ENCODE assay signal across 11 cellular contexts in the genomic region with DNA sequence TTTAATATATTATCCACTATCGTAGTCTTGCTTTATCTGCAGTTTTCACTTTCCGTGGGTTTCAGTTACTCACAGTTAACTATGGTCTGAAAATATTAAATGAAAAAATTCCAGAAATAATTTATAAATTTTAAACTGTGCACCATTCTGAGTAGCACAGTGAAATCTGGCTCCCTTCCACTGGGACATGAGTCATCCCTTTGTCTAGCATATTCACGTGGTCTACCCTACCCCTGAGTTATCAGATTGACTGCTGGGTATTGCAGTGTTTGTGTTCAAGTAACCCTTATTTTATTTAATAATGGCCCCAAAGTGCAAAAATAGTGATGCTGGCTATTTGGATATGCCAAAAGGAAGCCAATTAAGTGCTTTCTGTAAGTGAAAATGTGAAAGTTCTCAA.
DNase-seq lines count a peak whose midpoint lies in the region; ATAC-seq and TF ChIP-seq lines count a peak whose summit lies in the region.
"Had no signal": no experiment of that assay in that cellular context is flagged by ENCODE, and none has a peak within 500 bp of the region (broad histone marks: within the 10 kb centered on the region; RNA-seq: fewer than 3 reads in every experiment).

No MANE protein-coding gene starts in this region.

- no peaks in the 10 kb centered on the region for H3K9me3 ChIP-seq in CD4-positive, alpha-beta T cell (ENCODE audit: control insufficient read depth, low read length)

- H3K27me3 ChIP-seq in CD4-positive, alpha-beta T cell (ENCODE audit: control insufficient read depth, insufficient read depth, low read length), result no peaks in the 10 kb centered on the region

- no peaks in the 10 kb centered on the region for H3K36me3 Mint-ChIP-seq in CD4-positive, alpha-beta T cell (ENCODE audit: low read depth)
- H3K36me3 Mint-ChIP-seq: natural killer cell treated with Interleukin-12 subunit alpha and Interleukin-12 subunit beta and Interleukin-15 and Interleukin-18, amount 100 ng/mL, for 72 hours had no signal

- H3K27me3 Mint-ChIP-seq in CD4-positive, alpha-beta T cell, result no peaks in the 10 kb centered on the region
- H3K27me3 Mint-ChIP-seq: central memory CD8-positive, alpha-beta T cell; natural killer cell treated with Interleukin-12 subunit alpha and Interleukin-12 subunit beta and Interleukin-15 and Interleukin-18, amount 100 ng/mL, for 72 hours had no signal

- H3K9me3 Mint-ChIP-seq in CD4-positive, alpha-beta T cell, result peaks cover 4% of the 10 kb centered on the region
- H3K9me3 Mint-ChIP-seq: central memory CD8-positive, alpha-beta T cell; T-helper 1 cell treated with Interleukin-12 subunit alpha and Interleukin-12 subunit beta and Interleukin-4 antibody, amounts not matched to agents 30 μg/mL and 1 μg/mL, for 36 hours had no signal

- H3K27ac Mint-ChIP-seq in CD4-positive, alpha-beta T cell, result no peak overlapping the region
- H3K27ac Mint-ChIP-seq: natural killer cell treated with Interleukin-12 subunit alpha and Interleukin-12 subunit beta and Interleukin-15 and Interleukin-18, amount 100 ng/mL, for 72 hours; T-helper 1 cell treated with Interleukin-12 subunit alpha and Interleukin-12 subunit beta and Interleukin-4 antibody, amounts not matched to agents 30 μg/mL and 1 μg/mL, for 36 hours had no signal

- intact Hi-C loops in CD4-positive, alpha-beta T cell (cut with DNase I, micrococcal nuclease), result no loop called here

- no peak overlapping the region for H3K27ac ChIP-seq in CD4-positive, alpha-beta T cell (ENCODE audit: low read depth, low read length)

- POLR2A ChIA-PET in CD4-positive, alpha-beta T cell (lab: Charles Lee), result no interaction called here

- peak; percentile 88 for ATAC-seq in SK-N-SH treated with all-trans-retinoic acid at 6 μM for 48 hours
- ATAC-seq in HG02973 (IDR thresholded peaks at IDR 0.05; ENCODE audit: unreplicated experiment), result no peak
- ATAC-seq in CD4-positive, alpha-beta T cell (ENCODE audit: poor library complexity), result no peak
- ATAC-seq in HG03378 (IDR thresholded peaks at IDR 0.05; ENCODE audit: unreplicated experiment), result no peak
- ATAC-seq: natural killer cell treated with Interleukin-12 subunit alpha and Interleukin-12 subunit beta and Interleukin-15 and Interleukin-18, amount 100 ng/mL, for 72 hours had no signal

- no peak overlapping the region for H3K4me3 Mint-ChIP-seq in CD4-positive, alpha-beta T cell
- H3K4me3 Mint-ChIP-seq: central memory CD8-positive, alpha-beta T cell; natural killer cell treated with Interleukin-12 subunit alpha and Interleukin-12 subunit beta and Interleukin-15 and Interleukin-18, amount 100 ng/mL, for 72 hours; T-helper 1 cell treated with Interleukin-12 subunit alpha and Interleukin-12 subunit beta and Interleukin-4 antibody, amounts not matched to agents 30 μg/mL and 1 μg/mL, for 36 hours had no signal

- no peaks in the 10 kb centered on the region for H3K4me1 Mint-ChIP-seq in CD4-positive, alpha-beta T cell (ENCODE audit: low read depth)
- H3K4me1 Mint-ChIP-seq: central memory CD8-positive, alpha-beta T cell had no signal

- CTCF ChIA-PET in CD4-positive, alpha-beta T cell (lab: Charles Lee), result no interaction called here

- DNase-seq in HPDE6-E6E7 (ENCODE audit: extremely low spot score) (peak; percentile 28), foreskin melanocyte (peak; percentile 52), superior temporal gyrus (ENCODE audit: extremely low spot score) (peak; percentile 86)
- no peak for DNase-seq in CD4-positive, alpha-beta T cell
- DNase-seq: NCI-H510A had no signal

- no peak for TF ChIP-seq CTCF in CD4-positive, alpha-beta T cell (IDR thresholded peaks at IDR 0.05)

TF ChIP-seq in SK-N-SH treated with all-trans-retinoic acid at 6 μM for 48 hours, 23 proteins besides CTCF, POLR2A, EP300 and RAD21:
- TF ChIP-seq, protein P1, sequence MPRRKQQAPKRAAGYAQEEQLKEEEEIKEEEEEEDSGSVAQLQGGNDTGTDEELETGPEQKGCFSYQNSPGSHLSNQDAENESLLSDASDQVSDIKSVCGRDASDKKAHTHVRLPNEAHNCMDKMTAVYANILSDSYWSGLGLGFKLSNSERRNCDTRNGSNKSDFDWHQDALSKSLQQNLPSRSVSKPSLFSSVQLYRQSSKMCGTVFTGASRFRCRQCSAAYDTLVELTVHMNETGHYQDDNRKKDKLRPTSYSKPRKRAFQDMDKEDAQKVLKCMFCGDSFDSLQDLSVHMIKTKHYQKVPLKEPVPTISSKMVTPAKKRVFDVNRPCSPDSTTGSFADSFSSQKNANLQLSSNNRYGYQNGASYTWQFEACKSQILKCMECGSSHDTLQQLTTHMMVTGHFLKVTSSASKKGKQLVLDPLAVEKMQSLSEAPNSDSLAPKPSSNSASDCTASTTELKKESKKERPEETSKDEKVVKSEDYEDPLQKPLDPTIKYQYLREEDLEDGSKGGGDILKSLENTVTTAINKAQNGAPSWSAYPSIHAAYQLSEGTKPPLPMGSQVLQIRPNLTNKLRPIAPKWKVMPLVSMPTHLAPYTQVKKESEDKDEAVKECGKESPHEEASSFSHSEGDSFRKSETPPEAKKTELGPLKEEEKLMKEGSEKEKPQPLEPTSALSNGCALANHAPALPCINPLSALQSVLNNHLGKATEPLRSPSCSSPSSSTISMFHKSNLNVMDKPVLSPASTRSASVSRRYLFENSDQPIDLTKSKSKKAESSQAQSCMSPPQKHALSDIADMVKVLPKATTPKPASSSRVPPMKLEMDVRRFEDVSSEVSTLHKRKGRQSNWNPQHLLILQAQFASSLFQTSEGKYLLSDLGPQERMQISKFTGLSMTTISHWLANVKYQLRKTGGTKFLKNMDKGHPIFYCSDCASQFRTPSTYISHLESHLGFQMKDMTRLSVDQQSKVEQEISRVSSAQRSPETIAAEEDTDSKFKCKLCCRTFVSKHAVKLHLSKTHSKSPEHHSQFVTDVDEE (CRISPR knock-in tag; IDR thresholded peaks at IDR 0.05), result no peak
- TF ChIP-seq, protein P2, sequence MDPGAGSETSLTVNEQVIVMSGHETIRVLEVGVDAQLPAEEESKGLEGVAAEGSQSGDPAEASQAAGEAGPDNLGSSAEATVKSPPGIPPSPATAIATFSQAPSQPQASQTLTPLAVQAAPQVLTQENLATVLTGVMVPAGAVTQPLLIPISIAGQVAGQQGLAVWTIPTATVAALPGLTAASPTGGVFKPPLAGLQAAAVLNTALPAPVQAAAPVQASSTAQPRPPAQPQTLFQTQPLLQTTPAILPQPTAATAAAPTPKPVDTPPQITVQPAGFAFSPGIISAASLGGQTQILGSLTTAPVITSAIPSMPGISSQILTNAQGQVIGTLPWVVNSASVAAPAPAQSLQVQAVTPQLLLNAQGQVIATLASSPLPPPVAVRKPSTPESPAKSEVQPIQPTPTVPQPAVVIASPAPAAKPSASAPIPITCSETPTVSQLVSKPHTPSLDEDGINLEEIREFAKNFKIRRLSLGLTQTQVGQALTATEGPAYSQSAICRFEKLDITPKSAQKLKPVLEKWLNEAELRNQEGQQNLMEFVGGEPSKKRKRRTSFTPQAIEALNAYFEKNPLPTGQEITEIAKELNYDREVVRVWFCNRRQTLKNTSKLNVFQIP (CRISPR knock-in tag; IDR thresholded peaks at IDR 0.05; ENCODE audit: borderline replicate concordance, low read depth), result no peak
- TF ChIP-seq ZNF8 (CRISPR knock-in tag; IDR thresholded peaks at IDR 0.05), result no peak
- TF ChIP-seq, protein P3, sequence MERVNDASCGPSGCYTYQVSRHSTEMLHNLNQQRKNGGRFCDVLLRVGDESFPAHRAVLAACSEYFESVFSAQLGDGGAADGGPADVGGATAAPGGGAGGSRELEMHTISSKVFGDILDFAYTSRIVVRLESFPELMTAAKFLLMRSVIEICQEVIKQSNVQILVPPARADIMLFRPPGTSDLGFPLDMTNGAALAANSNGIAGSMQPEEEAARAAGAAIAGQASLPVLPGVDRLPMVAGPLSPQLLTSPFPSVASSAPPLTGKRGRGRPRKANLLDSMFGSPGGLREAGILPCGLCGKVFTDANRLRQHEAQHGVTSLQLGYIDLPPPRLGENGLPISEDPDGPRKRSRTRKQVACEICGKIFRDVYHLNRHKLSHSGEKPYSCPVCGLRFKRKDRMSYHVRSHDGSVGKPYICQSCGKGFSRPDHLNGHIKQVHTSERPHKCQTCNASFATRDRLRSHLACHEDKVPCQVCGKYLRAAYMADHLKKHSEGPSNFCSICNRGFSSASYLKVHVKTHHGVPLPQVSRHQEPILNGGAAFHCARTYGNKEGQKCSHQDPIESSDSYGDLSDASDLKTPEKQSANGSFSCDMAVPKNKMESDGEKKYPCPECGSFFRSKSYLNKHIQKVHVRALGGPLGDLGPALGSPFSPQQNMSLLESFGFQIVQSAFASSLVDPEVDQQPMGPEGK (CRISPR knock-in tag; IDR thresholded peaks at IDR 0.05; ENCODE audit: borderline replicate concordance), result no peak
- TF ChIP-seq BACH2 (CRISPR knock-in tag; IDR thresholded peaks at IDR 0.05; ENCODE audit: borderline replicate concordance), result no peak
- TF ChIP-seq ESRRG (CRISPR knock-in tag; IDR thresholded peaks at IDR 0.05), result no peak
- TF ChIP-seq ZNF70 (CRISPR knock-in tag; IDR thresholded peaks at IDR 0.05), result no peak
- no peak for TF ChIP-seq SNAI2 (CRISPR knock-in tag; IDR thresholded peaks at IDR 0.05)
- no peak for TF ChIP-seq PPARA (CRISPR knock-in tag; IDR thresholded peaks at IDR 0.05; ENCODE audit: borderline replicate concordance)
- no peak for TF ChIP-seq CSDC2 (CRISPR knock-in tag; IDR thresholded peaks at IDR 0.05)
- TF ChIP-seq ZFP3 (CRISPR knock-in tag; IDR thresholded peaks at IDR 0.05), result no peak
- TF ChIP-seq, protein P4, sequence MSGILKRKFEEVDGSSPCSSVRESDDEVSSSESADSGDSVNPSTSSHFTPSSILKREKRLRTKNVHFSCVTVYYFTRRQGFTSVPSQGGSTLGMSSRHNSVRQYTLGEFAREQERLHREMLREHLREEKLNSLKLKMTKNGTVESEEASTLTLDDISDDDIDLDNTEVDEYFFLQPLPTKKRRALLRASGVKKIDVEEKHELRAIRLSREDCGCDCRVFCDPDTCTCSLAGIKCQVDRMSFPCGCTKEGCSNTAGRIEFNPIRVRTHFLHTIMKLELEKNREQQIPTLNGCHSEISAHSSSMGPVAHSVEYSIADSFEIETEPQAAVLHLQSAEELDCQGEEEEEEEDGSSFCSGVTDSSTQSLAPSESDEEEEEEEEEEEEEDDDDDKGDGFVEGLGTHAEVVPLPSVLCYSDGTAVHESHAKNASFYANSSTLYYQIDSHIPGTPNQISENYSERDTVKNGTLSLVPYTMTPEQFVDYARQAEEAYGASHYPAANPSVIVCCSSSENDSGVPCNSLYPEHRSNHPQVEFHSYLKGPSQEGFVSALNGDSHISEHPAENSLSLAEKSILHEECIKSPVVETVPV (CRISPR knock-in tag; IDR thresholded peaks at IDR 0.05), result no peak
- TF ChIP-seq ZNF565 (CRISPR knock-in tag; conservative IDR thresholded peaks at IDR 0.05; ENCODE audit: low read depth), result no peak
- no peak for TF ChIP-seq ZFP30 (CRISPR knock-in tag; IDR thresholded peaks at IDR 0.05)
- no peak for TF ChIP-seq ZC3H10 (CRISPR knock-in tag; IDR thresholded peaks at IDR 0.05)
- TF ChIP-seq GLIS3 (CRISPR knock-in tag; IDR thresholded peaks at IDR 0.05), result no peak
- no peak for TF ChIP-seq ISL1 (CRISPR knock-in tag; IDR thresholded peaks at IDR 0.05)
- no peak for TF ChIP-seq TOX (CRISPR knock-in tag; IDR thresholded peaks at IDR 0.05; ENCODE audit: borderline replicate concordance)
TF ChIP-seq in SK-N-SH treated with all-trans-retinoic acid at 6 μM for 48 hours: peak in this region for 0.

Comparison
In these comparisons a context has a peak if more than half of its experiments do, and no peak if none do; other contexts are left out.
1. DNase-seq: peak in HPDE6-E6E7 (single experiment), foreskin melanocyte (single experiment) and superior temporal gyrus (single experiment); none in CD4-positive, alpha-beta T cell (0 of 10).